In the genomic region with DNA sequence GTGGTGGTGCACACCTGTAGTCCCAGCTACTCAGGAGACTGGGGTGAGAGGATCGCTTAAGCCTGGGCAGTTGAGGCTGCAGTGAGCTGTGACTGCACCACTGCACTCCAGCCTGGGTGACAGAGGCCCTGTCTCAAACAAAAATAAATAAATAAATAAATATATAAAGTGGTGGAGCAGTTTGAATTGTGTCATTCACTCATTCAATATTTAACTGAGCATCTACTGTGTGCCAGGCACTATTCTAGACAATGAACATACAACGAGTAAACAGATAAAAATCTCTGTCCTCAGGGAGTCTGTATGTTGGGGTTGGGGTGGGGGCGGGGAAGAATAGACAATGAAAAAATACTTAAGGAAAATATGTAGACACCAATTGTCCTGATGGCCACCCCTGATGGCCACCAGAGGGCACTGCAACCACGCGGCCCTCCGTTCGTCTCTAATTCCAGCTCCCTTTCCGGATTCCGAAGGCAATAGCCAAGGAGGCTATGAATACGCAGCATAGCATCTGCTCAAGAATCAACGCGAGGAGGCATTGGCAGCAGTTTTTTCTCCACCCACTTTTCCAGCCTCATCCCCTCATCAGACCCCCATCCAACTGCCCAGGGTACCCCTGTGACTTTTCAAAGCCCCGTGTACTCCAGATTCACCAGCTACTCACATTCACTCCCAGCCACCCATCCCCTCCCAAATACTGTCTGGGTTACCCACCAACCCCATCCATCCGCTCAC, we compare ENCODE assay signal across 1 cellular context.
TF ChIP-seq lines count a peak whose summit lies in the region.

No MANE protein-coding gene starts in this region.

TF ChIP-seq in H1, 55 proteins besides CTCF, POLR2A, EP300 and RAD21:
- 0 out of 2 replicates have a peak, but pooled peaks have one; percentile 31 for TF ChIP-seq YY1 (IDR thresholded peaks at IDR 0.05; ENCODE audit: low read depth, low read length)
- no peak for TF ChIP-seq SIN3A (conservative IDR thresholded peaks at IDR 0.05 in 1 of 2, IDR thresholded peaks at IDR 0.05 in 1 of 2; ENCODE audit: low read depth in 1 of 2, low read length in 2 of 2)
- TF ChIP-seq RNF2 (IDR thresholded peaks at IDR 0.05; ENCODE audit: borderline replicate concordance, low read depth, low read length, missing control alignments, poor library complexity, severe bottlenecking), result no peak
- no peak for TF ChIP-seq SAP30 (IDR thresholded peaks at IDR 0.05; ENCODE audit: insufficient read depth, insufficient replicate concordance, low read length)
- no peak for TF ChIP-seq POU5F1 (IDR thresholded peaks at IDR 0.05; ENCODE audit: low read depth, low read length)
- TF ChIP-seq, protein P1, sequence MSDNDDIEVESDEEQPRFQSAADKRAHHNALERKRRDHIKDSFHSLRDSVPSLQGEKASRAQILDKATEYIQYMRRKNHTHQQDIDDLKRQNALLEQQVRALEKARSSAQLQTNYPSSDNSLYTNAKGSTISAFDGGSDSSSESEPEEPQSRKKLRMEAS (IDR thresholded peaks at IDR 0.05), result peak; percentile 73; the same call in 1 of the 2 replicates
- TF ChIP-seq BRCA1 (IDR thresholded peaks at IDR 0.05; ENCODE audit: low read depth, low read length), result no peak
- TF ChIP-seq CTBP2 (IDR thresholded peaks at IDR 0.05; ENCODE audit: borderline replicate concordance, insufficient read depth, insufficient read length, low read length), result no peak
- no peak for TF ChIP-seq HDAC2 (IDR thresholded peaks at IDR 0.05; ENCODE audit: borderline replicate concordance in 1 of 2, low read depth in 2 of 2, low read length in 2 of 2)
- TF ChIP-seq CHD2 (IDR thresholded peaks at IDR 0.05; ENCODE audit: low read length), result no peak
- peak; percentile 76 for TF ChIP-seq TEAD4 (IDR thresholded peaks at IDR 0.05; ENCODE audit: low read depth, low read length)
- TF ChIP-seq BACH1 (IDR thresholded peaks at IDR 0.05; ENCODE audit: low read length), result no peak
- 0 out of 2 replicates have a peak, but pooled peaks have one; percentile 41 for TF ChIP-seq CREB1 (IDR thresholded peaks at IDR 0.05)
- TF ChIP-seq TBP (IDR thresholded peaks at IDR 0.05; ENCODE audit: low read depth, low read length), result no peak
- peak; percentile 63 for TF ChIP-seq NANOG (IDR thresholded peaks at IDR 0.05; ENCODE audit: insufficient read depth, low read depth, low read length, poor library complexity, severe bottlenecking)
- TF ChIP-seq, protein P2, sequence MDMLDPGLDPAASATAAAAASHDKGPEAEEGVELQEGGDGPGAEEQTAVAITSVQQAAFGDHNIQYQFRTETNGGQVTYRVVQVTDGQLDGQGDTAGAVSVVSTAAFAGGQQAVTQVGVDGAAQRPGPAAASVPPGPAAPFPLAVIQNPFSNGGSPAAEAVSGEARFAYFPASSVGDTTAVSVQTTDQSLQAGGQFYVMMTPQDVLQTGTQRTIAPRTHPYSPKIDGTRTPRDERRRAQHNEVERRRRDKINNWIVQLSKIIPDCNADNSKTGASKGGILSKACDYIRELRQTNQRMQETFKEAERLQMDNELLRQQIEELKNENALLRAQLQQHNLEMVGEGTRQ (IDR thresholded peaks at IDR 0.05; ENCODE audit: low read length), result no peak
- TF ChIP-seq, protein P3, sequence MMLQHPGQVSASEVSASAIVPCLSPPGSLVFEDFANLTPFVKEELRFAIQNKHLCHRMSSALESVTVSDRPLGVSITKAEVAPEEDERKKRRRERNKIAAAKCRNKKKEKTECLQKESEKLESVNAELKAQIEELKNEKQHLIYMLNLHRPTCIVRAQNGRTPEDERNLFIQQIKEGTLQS (IDR thresholded peaks at IDR 0.05; ENCODE audit: insufficient read depth, low read depth, low read length), result no peak
- TF ChIP-seq KDM4A (IDR thresholded peaks at IDR 0.05; ENCODE audit: low read depth, low read length, severe bottlenecking), result no peak
- TF ChIP-seq GTF2F1 (IDR thresholded peaks at IDR 0.05; ENCODE audit: borderline replicate concordance, low read depth, low read length), result no peak
- no peak for TF ChIP-seq ZNF274 (IDR thresholded peaks at IDR 0.05; ENCODE audit: borderline replicate concordance, extremely low read depth, low read length)
- TF ChIP-seq CBX8 (IDR thresholded peaks at IDR 0.05; ENCODE audit: borderline replicate concordance, low read depth, low read length), result no peak
- TF ChIP-seq CBX5 (IDR thresholded peaks at IDR 0.05; ENCODE audit: low read depth, low read length), result no peak
- TF ChIP-seq SP2 (IDR thresholded peaks at IDR 0.05; ENCODE audit: low read length), result no peak
- TF ChIP-seq JUN (IDR thresholded peaks at IDR 0.05; ENCODE audit: low read depth, low read length), result no peak
- TF ChIP-seq EZH2 (IDR thresholded peaks at IDR 0.05; ENCODE audit: low read depth, low read length, severe bottlenecking), result no peak
- TF ChIP-seq SP4 (IDR thresholded peaks at IDR 0.05; ENCODE audit: low read length), result no peak
- TF ChIP-seq SUZ12 (IDR thresholded peaks at IDR 0.05; ENCODE audit: low read length), result no peak
- no peak for TF ChIP-seq NRF1 (IDR thresholded peaks at IDR 0.05; ENCODE audit: low read depth, low read length)
- TF ChIP-seq, protein P4, sequence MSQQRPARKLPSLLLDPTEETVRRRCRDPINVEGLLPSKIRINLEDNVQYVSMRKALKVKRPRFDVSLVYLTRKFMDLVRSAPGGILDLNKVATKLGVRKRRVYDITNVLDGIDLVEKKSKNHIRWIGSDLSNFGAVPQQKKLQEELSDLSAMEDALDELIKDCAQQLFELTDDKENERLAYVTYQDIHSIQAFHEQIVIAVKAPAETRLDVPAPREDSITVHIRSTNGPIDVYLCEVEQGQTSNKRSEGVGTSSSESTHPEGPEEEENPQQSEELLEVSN (IDR thresholded peaks at IDR 0.05), result peak; percentile 41; the same call in 1 of the 2 replicates
- no peak for TF ChIP-seq TCF12 (IDR thresholded peaks at IDR 0.05; ENCODE audit: low read depth, low read length)
- no peak for TF ChIP-seq CHD1 (IDR thresholded peaks at IDR 0.05; ENCODE audit: low read depth, low read length)
- no peak for TF ChIP-seq HDAC6 (IDR thresholded peaks at IDR 0.05; ENCODE audit: low read depth, low read length)
- TF ChIP-seq KDM5A (IDR thresholded peaks at IDR 0.05; ENCODE audit: low read length), result no peak
- no peak for TF ChIP-seq BCL11A (IDR thresholded peaks at IDR 0.05; ENCODE audit: low read depth in 2 of 2, low read length in 2 of 2)
- no peak for TF ChIP-seq SRF (IDR thresholded peaks at IDR 0.05; ENCODE audit: low read depth, low read length)
- TF ChIP-seq SIRT6 (IDR thresholded peaks at IDR 0.05; ENCODE audit: low read length), result no peak
- TF ChIP-seq RFX5 (IDR thresholded peaks at IDR 0.05; ENCODE audit: borderline replicate concordance, low read depth, low read length), result no peak
- TF ChIP-seq CEBPB (IDR thresholded peaks at IDR 0.05; ENCODE audit: low read depth, low read length), result no peak
